In genomic region chr9:99820330-99821186, GRCh38 we compare ENCODE assay signal across 1 cellular context.
TF ChIP-seq lines count a peak whose summit lies in the region.

No MANE protein-coding gene starts in this region.

TF ChIP-seq in GM12878, 131 proteins besides CTCF, POLR2A, EP300 and RAD21 (continued from another document):
- TF ChIP-seq E4F1 (IDR thresholded peaks at IDR 0.05; ENCODE audit: borderline replicate concordance, partially characterized antibody) = no peak
